Comparison of ENCODE assay signal across 8 cellular contexts in the genomic region with DNA sequence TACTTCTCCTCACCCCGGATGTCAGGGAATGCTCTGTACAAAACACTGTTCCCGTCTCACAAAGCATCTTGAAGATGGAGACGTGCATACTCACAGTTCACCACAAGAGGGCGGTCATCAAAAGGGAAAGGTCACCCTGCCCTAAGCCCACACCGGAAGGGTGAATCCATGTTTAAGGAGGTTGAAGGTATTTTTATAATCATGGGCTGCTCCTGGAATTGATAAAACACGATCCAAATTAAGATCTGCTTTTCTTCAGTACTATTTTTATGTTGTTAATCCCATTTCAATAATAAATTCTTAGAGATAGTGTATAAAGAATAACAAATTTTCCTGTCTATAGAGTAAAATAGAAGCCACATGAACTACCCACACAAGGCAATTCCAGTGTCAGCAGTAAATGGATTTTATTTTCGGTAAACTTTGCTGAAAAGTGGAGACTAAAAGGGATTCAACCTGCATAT.
DNase-seq lines count a peak whose midpoint lies in the region; ATAC-seq and TF ChIP-seq lines count a peak whose summit lies in the region.

No MANE protein-coding gene starts in this region.

- 1% methylated on average over 7 of the region's 7 CpGs for WGBS in liver

- H3K27me3 ChIP-seq in colonic mucosa = no peaks in the 10 kb centered on the region
- H3K27me3 ChIP-seq in liver (ENCODE audit: control insufficient read depth in 4 of 4, insufficient read depth in 4 of 4, low read length in 3 of 4) = no peaks in the 10 kb centered on the region

- DNase-seq in NCI-H510A treated with DMSO at 0.1 percent for 48 hours (lab: John Stamatoyannopoulos, UW) (peak; percentile 83), colonic mucosa (peak; percentile 88)
- peak; percentile 63 to 80 for DNase-seq in activated CD4-positive, alpha-beta T cell treated with anti-CD3 and anti-CD28 coated beads for 4 hours
- peak; percentile 52 to 70 (median 53) for DNase-seq in stimulated activated CD4-positive, alpha-beta T cell treated with anti-CD3 and anti-CD28 coated beads, TNF-alpha, amount 100 ng/mL, for 4 hours (ENCODE audit: low read depth in 3 of 3)

- TF ChIP-seq RAD21 in liver (IDR thresholded peaks at IDR 0.05) = peak; percentile 98 to 99

- intact Hi-C loops in colonic mucosa (cut with DNase I) = loop anchor here (2.0 to 10.0 kb wide), 3 partner anchors 103 to 237 kb away; no protein-coding TSS in a partner anchor

- H3K4me1 ChIP-seq in colonic mucosa (no peaks in the 10 kb centered on the region), liver (ENCODE audit: control insufficient read depth in 4 of 4, insufficient read depth in 4 of 4, low read length in 3 of 4) (no peaks in the 10 kb centered on the region)

- H3K9me3 ChIP-seq in colonic mucosa = no peaks in the 10 kb centered on the region
- no peaks in the 10 kb centered on the region for H3K9me3 ChIP-seq in liver (ENCODE audit: control insufficient read depth in 4 of 4, low read length in 3 of 4)

- TF ChIP-seq CTCF in C4-2B (conservative IDR thresholded peaks at IDR 0.05) = peak; percentile 93
- TF ChIP-seq CTCF in colonic mucosa (IDR thresholded peaks at IDR 0.05) = peak; percentile 95
- TF ChIP-seq CTCF in liver (IDR thresholded peaks at IDR 0.05; ENCODE audit: low read depth, low read length, missing input control) = peak; percentile 82

- no peak overlapping the region for H3K9ac ChIP-seq in colonic mucosa (ENCODE audit: low read depth in 2 of 2, low read length in 2 of 2)
- H3K9ac ChIP-seq in liver (ENCODE audit: low read depth in 1 of 2, low read length in 2 of 2) = no peak overlapping the region

- H3K4me3 ChIP-seq in colonic mucosa (no peak overlapping the region), liver (ENCODE audit: low read depth in 1 of 3, low read length in 3 of 3) (no peak overlapping the region)

- H3K27ac ChIP-seq in C4-2B = no peak overlapping the region
- no peak overlapping the region for H3K27ac ChIP-seq in colonic mucosa
- H3K27ac ChIP-seq in liver (ENCODE audit: low read depth in 1 of 2, low read length in 2 of 2) = no peak overlapping the region

- H3K36me3 ChIP-seq in colonic mucosa (no peaks in the 10 kb centered on the region), liver (ENCODE audit: control insufficient read depth in 4 of 4, insufficient read depth in 3 of 4, low read depth in 1 of 4, low read length in 3 of 4) (no peaks in the 10 kb centered on the region)

- ATAC-seq in GM19328 (IDR thresholded peaks at IDR 0.05; ENCODE audit: unreplicated experiment) = peak; percentile 93
- peak; percentile 89 for ATAC-seq in HG03439 (IDR thresholded peaks at IDR 0.05; ENCODE audit: unreplicated experiment)

TF ChIP-seq in liver, 16 proteins besides CTCF, POLR2A, EP300 and RAD21:
- no peak for TF ChIP-seq SP1 (IDR thresholded peaks at IDR 0.05)
- peak in 1 of 2 donors; percentile 36 for TF ChIP-seq HNF4A (conservative IDR thresholded peaks at IDR 0.05)
- TF ChIP-seq RXRA (IDR thresholded peaks at IDR 0.05) = peak; percentile 5 to 60
- TF ChIP-seq NR2F2 (IDR thresholded peaks at IDR 0.05) = peak; percentile 75
- no peak for TF ChIP-seq EGR1 (IDR thresholded peaks at IDR 0.05; ENCODE audit: low read depth in 2 of 2)
